In the genomic region with DNA sequence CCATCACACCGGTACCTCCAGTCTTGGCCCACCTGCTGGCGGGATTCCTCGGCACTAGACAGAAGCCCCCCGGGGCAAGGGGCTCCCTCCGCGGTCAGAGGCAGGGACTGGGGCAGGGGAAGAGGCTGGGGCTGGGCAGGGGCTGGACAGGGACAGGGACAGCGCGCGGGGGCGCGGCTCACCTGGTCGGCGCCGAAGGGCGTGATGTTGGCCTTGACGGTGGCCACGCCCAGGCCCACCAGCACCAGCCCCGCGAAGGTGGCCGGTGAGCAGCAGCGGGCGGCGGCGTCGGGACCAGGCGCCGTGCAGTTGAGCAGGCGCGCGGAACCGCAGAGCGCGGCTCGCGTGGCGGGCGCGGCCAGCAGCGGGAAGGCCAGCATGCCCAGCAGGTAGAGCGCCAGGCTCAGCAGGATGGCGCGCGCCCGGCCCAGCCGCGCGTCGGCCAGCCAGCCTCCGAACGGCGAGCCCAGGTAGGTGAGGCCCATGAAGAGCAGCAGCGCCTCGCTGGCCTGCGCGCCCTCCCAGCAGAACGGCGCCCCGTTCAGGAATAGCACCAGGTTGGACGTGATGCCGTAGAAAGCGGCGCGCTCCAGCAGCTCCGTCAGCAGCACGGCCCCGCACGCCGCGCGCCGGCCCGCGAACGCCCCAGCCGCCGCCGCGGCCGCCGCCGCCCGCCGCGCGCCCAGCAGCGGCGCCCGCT, we compare ENCODE assay signal across 1 cellular context.
TF ChIP-seq lines count a peak whose summit lies in the region.

No MANE protein-coding gene starts in this region.

TF ChIP-seq in HepG2, 621 proteins besides CTCF, POLR2A, EP300 and RAD21 (continued from another document and continues in another):
- TF ChIP-seq, protein P1, sequence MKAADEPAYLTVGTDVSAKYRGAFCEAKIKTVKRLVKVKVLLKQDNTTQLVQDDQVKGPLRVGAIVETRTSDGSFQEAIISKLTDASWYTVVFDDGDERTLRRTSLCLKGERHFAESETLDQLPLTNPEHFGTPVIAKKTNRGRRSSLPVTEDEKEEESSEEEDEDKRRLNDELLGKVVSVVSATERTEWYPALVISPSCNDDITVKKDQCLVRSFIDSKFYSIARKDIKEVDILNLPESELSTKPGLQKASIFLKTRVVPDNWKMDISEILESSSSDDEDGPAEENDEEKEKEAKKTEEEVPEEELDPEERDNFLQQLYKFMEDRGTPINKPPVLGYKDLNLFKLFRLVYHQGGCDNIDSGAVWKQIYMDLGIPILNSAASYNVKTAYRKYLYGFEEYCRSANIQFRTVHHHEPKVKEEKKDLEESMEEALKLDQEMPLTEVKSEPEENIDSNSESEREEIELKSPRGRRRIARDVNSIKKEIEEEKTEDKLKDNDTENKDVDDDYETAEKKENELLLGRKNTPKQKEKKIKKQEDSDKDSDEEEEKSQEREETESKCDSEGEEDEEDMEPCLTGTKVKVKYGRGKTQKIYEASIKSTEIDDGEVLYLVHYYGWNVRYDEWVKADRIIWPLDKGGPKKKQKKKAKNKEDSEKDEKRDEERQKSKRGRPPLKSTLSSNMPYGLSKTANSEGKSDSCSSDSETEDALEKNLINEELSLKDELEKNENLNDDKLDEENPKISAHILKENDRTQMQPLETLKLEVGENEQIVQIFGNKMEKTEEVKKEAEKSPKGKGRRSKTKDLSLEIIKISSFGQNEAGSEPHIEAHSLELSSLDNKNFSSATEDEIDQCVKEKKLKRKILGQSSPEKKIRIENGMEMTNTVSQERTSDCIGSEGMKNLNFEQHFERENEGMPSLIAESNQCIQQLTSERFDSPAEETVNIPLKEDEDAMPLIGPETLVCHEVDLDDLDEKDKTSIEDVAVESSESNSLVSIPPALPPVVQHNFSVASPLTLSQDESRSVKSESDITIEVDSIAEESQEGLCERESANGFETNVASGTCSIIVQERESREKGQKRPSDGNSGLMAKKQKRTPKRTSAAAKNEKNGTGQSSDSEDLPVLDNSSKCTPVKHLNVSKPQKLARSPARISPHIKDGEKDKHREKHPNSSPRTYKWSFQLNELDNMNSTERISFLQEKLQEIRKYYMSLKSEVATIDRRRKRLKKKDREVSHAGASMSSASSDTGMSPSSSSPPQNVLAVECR (CRISPR knock-in tag; IDR thresholded peaks at IDR 0.05; ENCODE audit: borderline replicate concordance), result peak; percentile 24; the same call in 1 of the 2 replicates
- TF ChIP-seq ZKSCAN1 (IDR thresholded peaks at IDR 0.05; ENCODE audit: low read length) (no peak), ZNF121 (CRISPR knock-in tag; IDR thresholded peaks at IDR 0.05) (peak; percentile 25; the same call in 1 of the 2 replicates), KDM5B (CRISPR knock-in tag; IDR thresholded peaks at IDR 0.05; ENCODE audit: borderline replicate concordance) (no peak), GTF3A (CRISPR knock-in tag; conservative IDR thresholded peaks at IDR 0.05) (no peak), HDAC6 (IDR thresholded peaks at IDR 0.05; ENCODE audit: low read depth, low read length) (no peak), MEIS1 (CRISPR knock-in tag; IDR thresholded peaks at IDR 0.05; ENCODE audit: borderline replicate concordance) (no peak), RBFOX2 (IDR thresholded peaks at IDR 0.05; ENCODE audit: low read depth, low read length) (peak; percentile 68), ZNF614 (CRISPR knock-in tag; IDR thresholded peaks at IDR 0.05; ENCODE audit: borderline replicate concordance) (no peak), SP140L (CRISPR knock-in tag; IDR thresholded peaks at IDR 0.05; ENCODE audit: borderline replicate concordance) (no peak), MAFF (IDR thresholded peaks at IDR 0.05; ENCODE audit: low read depth, low read length) (no peak), POGZ (CRISPR knock-in tag; IDR thresholded peaks at IDR 0.05) (no peak), ZNF782 (CRISPR knock-in tag; IDR thresholded peaks at IDR 0.05; ENCODE audit: borderline replicate concordance) (0 out of 2 replicates have a peak, but pooled peaks have one; percentile 3), ZNF660 (CRISPR knock-in tag; IDR thresholded peaks at IDR 0.05; ENCODE audit: borderline replicate concordance, low read depth) (no peak), SALL2 (CRISPR knock-in tag; IDR thresholded peaks at IDR 0.05) (no peak), ZNF484 (CRISPR knock-in tag; IDR thresholded peaks at IDR 0.05; ENCODE audit: borderline replicate concordance, low read depth) (no peak), ZBTB3 (CRISPR knock-in tag; IDR thresholded peaks at IDR 0.05; ENCODE audit: borderline replicate concordance, low read depth) (no peak), SP1 (IDR thresholded peaks at IDR 0.05) (no peak), SP1 (CRISPR knock-in tag; IDR thresholded peaks at IDR 0.05) (peak; percentile 33; the same call in 1 of the 2 replicates), GPN1 (CRISPR knock-in tag; IDR thresholded peaks at IDR 0.05; ENCODE audit: borderline replicate concordance) (no peak), FOSL2 (CRISPR knock-in tag; IDR thresholded peaks at IDR 0.05) (no peak), PCBP2 (optimal IDR thresholded peaks at IDR 0.05; ENCODE audit: low read depth, low read length, poor library complexity, severe bottlenecking) (no peak), ZNF10 (CRISPR knock-in tag; IDR thresholded peaks at IDR 0.05; ENCODE audit: borderline replicate concordance, low read depth) (0 out of 2 replicates have a peak, but pooled peaks have one; percentile 61), KLF11 (CRISPR knock-in tag; IDR thresholded peaks at IDR 0.05) (no peak), MBD4 (IDR thresholded peaks at IDR 0.05; ENCODE audit: borderline replicate concordance, low read length) (no peak), NCOA1 (CRISPR knock-in tag; IDR thresholded peaks at IDR 0.05) (no peak), HMG20A (CRISPR knock-in tag; IDR thresholded peaks at IDR 0.05; ENCODE audit: borderline replicate concordance) (no peak), TAF1 (CRISPR knock-in tag; IDR thresholded peaks at IDR 0.05) (no peak), TOE1 (CRISPR knock-in tag; IDR thresholded peaks at IDR 0.05) (no peak), ZNF20 (CRISPR knock-in tag; IDR thresholded peaks at IDR 0.05) (no peak), SP4 (CRISPR knock-in tag; IDR thresholded peaks at IDR 0.05) (no peak), PHF5A (CRISPR knock-in tag; IDR thresholded peaks at IDR 0.05; ENCODE audit: low read depth, unreplicated experiment) (no peak), ZNF629 (CRISPR knock-in tag; conservative IDR thresholded peaks at IDR 0.05) (no peak), NR2F2 (IDR thresholded peaks at IDR 0.05; ENCODE audit: borderline replicate concordance, low read depth) (no peak), IKZF4 (CRISPR knock-in tag; IDR thresholded peaks at IDR 0.05; ENCODE audit: borderline replicate concordance, low read depth, not compliant biosample characterization) (peak; percentile 68), ZC3H13 (CRISPR knock-in tag; IDR thresholded peaks at IDR 0.05) (no peak), MYNN (CRISPR knock-in tag; IDR thresholded peaks at IDR 0.05; ENCODE audit: low read depth) (no peak), SKI (IDR thresholded peaks at IDR 0.05; ENCODE audit: partially characterized antibody) (no peak), HNF4G (IDR thresholded peaks at IDR 0.05; ENCODE audit: borderline replicate concordance, low read depth, low read length) (no peak), HNF4G (CRISPR knock-in tag; IDR thresholded peaks at IDR 0.05; ENCODE audit: borderline replicate concordance, low read depth) (no peak), RFXAP (CRISPR knock-in tag; IDR thresholded peaks at IDR 0.05; ENCODE audit: borderline replicate concordance) (peak; percentile 22; the same call in 1 of the 2 replicates), RBM39 (IDR thresholded peaks at IDR 0.05; ENCODE audit: low read depth, low read length, poor library complexity, severe bottlenecking) (no peak), ZNF556 (CRISPR knock-in tag; IDR thresholded peaks at IDR 0.05; ENCODE audit: borderline replicate concordance) (no peak), CENPT (CRISPR knock-in tag; IDR thresholded peaks at IDR 0.05; ENCODE audit: low read depth) (0 out of 2 replicates have a peak, but pooled peaks have one; percentile 21), BCL6 (CRISPR knock-in tag; IDR thresholded peaks at IDR 0.05) (no peak), ZNF878 (CRISPR knock-in tag; IDR thresholded peaks at IDR 0.05) (no peak), JARID2 (CRISPR knock-in tag; IDR thresholded peaks at IDR 0.05; ENCODE audit: insufficient replicate concordance) (no peak)
- TF ChIP-seq, protein P2, sequence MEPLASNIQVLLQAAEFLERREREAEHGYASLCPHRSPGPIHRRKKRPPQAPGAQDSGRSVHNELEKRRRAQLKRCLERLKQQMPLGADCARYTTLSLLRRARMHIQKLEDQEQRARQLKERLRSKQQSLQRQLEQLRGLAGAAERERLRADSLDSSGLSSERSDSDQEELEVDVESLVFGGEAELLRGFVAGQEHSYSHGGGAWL (CRISPR knock-in tag; IDR thresholded peaks at IDR 0.05), result no peak; the same call in 1 of the 2 replicates
- TF ChIP-seq, protein P3, sequence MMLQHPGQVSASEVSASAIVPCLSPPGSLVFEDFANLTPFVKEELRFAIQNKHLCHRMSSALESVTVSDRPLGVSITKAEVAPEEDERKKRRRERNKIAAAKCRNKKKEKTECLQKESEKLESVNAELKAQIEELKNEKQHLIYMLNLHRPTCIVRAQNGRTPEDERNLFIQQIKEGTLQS (CRISPR knock-in tag; IDR thresholded peaks at IDR 0.05), result no peak
- TF ChIP-seq, protein P4, sequence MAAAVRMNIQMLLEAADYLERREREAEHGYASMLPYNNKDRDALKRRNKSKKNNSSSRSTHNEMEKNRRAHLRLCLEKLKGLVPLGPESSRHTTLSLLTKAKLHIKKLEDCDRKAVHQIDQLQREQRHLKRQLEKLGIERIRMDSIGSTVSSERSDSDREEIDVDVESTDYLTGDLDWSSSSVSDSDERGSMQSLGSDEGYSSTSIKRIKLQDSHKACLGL (CRISPR knock-in tag; IDR thresholded peaks at IDR 0.05), result no peak
- TF ChIP-seq, protein P5, sequence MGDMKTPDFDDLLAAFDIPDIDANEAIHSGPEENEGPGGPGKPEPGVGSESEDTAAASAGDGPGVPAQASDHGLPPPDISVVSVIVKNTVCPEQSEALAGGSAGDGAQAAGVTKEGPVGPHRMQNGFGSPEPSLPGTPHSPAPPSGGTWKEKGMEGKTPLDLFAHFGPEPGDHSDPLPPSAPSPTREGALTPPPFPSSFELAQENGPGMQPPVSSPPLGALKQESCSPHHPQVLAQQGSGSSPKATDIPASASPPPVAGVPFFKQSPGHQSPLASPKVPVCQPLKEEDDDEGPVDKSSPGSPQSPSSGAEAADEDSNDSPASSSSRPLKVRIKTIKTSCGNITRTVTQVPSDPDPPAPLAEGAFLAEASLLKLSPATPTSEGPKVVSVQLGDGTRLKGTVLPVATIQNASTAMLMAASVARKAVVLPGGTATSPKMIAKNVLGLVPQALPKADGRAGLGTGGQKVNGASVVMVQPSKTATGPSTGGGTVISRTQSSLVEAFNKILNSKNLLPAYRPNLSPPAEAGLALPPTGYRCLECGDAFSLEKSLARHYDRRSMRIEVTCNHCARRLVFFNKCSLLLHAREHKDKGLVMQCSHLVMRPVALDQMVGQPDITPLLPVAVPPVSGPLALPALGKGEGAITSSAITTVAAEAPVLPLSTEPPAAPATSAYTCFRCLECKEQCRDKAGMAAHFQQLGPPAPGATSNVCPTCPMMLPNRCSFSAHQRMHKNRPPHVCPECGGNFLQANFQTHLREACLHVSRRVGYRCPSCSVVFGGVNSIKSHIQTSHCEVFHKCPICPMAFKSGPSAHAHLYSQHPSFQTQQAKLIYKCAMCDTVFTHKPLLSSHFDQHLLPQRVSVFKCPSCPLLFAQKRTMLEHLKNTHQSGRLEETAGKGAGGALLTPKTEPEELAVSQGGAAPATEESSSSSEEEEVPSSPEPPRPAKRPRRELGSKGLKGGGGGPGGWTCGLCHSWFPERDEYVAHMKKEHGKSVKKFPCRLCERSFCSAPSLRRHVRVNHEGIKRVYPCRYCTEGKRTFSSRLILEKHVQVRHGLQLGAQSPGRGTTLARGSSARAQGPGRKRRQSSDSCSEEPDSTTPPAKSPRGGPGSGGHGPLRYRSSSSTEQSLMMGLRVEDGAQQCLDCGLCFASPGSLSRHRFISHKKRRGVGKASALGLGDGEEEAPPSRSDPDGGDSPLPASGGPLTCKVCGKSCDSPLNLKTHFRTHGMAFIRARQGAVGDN (CRISPR knock-in tag; IDR thresholded peaks at IDR 0.05), result peak; percentile 54
- TF ChIP-seq, protein P6, sequence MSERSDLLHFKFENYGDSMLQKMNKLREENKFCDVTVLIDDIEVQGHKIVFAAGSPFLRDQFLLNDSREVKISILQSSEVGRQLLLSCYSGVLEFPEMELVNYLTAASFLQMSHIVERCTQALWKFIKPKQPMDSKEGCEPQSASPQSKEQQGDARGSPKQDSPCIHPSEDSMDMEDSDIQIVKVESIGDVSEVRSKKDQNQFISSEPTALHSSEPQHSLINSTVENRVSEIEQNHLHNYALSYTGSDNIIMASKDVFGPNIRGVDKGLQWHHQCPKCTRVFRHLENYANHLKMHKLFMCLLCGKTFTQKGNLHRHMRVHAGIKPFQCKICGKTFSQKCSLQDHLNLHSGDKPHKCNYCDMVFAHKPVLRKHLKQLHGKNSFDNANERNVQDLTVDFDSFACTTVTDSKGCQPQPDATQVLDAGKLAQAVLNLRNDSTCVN (CRISPR knock-in tag; IDR thresholded peaks at IDR 0.05; ENCODE audit: borderline replicate concordance), result no peak
- TF ChIP-seq, protein P7, sequence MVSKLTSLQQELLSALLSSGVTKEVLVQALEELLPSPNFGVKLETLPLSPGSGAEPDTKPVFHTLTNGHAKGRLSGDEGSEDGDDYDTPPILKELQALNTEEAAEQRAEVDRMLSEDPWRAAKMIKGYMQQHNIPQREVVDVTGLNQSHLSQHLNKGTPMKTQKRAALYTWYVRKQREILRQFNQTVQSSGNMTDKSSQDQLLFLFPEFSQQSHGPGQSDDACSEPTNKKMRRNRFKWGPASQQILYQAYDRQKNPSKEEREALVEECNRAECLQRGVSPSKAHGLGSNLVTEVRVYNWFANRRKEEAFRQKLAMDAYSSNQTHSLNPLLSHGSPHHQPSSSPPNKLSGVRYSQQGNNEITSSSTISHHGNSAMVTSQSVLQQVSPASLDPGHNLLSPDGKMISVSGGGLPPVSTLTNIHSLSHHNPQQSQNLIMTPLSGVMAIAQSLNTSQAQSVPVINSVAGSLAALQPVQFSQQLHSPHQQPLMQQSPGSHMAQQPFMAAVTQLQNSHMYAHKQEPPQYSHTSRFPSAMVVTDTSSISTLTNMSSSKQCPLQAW (CRISPR knock-in tag; IDR thresholded peaks at IDR 0.05), result no peak
- TF ChIP-seq, protein P8, sequence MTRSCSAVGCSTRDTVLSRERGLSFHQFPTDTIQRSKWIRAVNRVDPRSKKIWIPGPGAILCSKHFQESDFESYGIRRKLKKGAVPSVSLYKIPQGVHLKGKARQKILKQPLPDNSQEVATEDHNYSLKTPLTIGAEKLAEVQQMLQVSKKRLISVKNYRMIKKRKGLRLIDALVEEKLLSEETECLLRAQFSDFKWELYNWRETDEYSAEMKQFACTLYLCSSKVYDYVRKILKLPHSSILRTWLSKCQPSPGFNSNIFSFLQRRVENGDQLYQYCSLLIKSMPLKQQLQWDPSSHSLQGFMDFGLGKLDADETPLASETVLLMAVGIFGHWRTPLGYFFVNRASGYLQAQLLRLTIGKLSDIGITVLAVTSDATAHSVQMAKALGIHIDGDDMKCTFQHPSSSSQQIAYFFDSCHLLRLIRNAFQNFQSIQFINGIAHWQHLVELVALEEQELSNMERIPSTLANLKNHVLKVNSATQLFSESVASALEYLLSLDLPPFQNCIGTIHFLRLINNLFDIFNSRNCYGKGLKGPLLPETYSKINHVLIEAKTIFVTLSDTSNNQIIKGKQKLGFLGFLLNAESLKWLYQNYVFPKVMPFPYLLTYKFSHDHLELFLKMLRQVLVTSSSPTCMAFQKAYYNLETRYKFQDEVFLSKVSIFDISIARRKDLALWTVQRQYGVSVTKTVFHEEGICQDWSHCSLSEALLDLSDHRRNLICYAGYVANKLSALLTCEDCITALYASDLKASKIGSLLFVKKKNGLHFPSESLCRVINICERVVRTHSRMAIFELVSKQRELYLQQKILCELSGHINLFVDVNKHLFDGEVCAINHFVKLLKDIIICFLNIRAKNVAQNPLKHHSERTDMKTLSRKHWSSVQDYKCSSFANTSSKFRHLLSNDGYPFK (CRISPR knock-in tag; IDR thresholded peaks at IDR 0.05; ENCODE audit: borderline replicate concordance), result no peak
